In genomic region chr7:131633342-131633843, GRCh38 we compare ENCODE assay signal across 12 cellular contexts.
DNase-seq lines count a peak whose midpoint lies in the region; ATAC-seq, FAIRE-seq and TF ChIP-seq lines count a peak whose summit lies in the region.
"Had no signal": no experiment of that assay in that cellular context is flagged by ENCODE, and none has a peak within 500 bp of the region (broad histone marks: within the 10 kb centered on the region; RNA-seq: fewer than 3 reads in every experiment).

No MANE protein-coding gene starts in this region.

- no peak for TF ChIP-seq CTCF in right lobe of liver (IDR thresholded peaks at IDR 0.05)
- no peak for TF ChIP-seq CTCF in HepG2 (CRISPR knock-in tag; IDR thresholded peaks at IDR 0.05)
- TF ChIP-seq CTCF in mammary epithelial cell (conservative IDR thresholded peaks at IDR 0.05 in 1 of 2, IDR thresholded peaks at IDR 0.05 in 1 of 2; ENCODE audit: extremely low read depth in 1 of 2, insufficient read depth in 1 of 2, low read depth in 1 of 2, low read length in 2 of 2) = no peak

- no peaks in the 10 kb centered on the region for H3K9me3 ChIP-seq in right lobe of liver
- no peaks in the 10 kb centered on the region for H3K9me3 ChIP-seq in HepG2 (ENCODE audit: low read length)
- H3K9me3 ChIP-seq in mammary epithelial cell (replicated peaks; ENCODE audit: insufficient read depth, low read length) = no peaks in the 10 kb centered on the region
- H3K9me3 ChIP-seq: thyroid gland had no signal

- no peak overlapping the region for H2AFZ ChIP-seq in HepG2 (ENCODE audit: low read length)
- no peak overlapping the region for H2AFZ ChIP-seq in mammary epithelial cell (ENCODE audit: low read depth, low read length)

- FAIRE-seq in HepG2 (lab: Jason Lieb, UNC) = no peak

- H3K4me1 ChIP-seq in right lobe of liver (no peaks in the 10 kb centered on the region), HepG2 (ENCODE audit: insufficient read depth, low read length) (no peaks in the 10 kb centered on the region), mammary epithelial cell (ENCODE audit: insufficient read depth, low read length) (peaks cover 10% of the 10 kb centered on the region)

- H3K79me2 ChIP-seq in HepG2 (ENCODE audit: insufficient read depth, low read length) = no peaks in the 10 kb centered on the region
- no peaks in the 10 kb centered on the region for H3K79me2 ChIP-seq in mammary epithelial cell (ENCODE audit: insufficient read depth, low read length)

- CTCF ChIA-PET in HepG2 (lab: Yijun Ruan, JAX; ENCODE audit: low intra/inter-chr PET ratio, low total read pairs) = no interaction called here
- CTCF ChIA-PET in mammary epithelial cell (lab: Charles Lee; ENCODE audit: low non-redundant PET) = no interaction called here

- WGBS in right lobe of liver (ENCODE audit: insufficient coverage, low coverage, low lambda C conversion rate, missing lambda C conversion rate) = 35% methylated on average over 3 of the region's 7 CpGs
- WGBS in HepG2 (ENCODE audit: low lambda C conversion rate) = 13% methylated on average over 5 of the region's 7 CpGs
- 69% methylated on average over 7 of the region's 7 CpGs for WGBS in mammary epithelial cell (ENCODE audit: low coverage, missing lambda C conversion rate)

- TF ChIP-seq RAD21 in HepG2 (CRISPR knock-in tag; IDR thresholded peaks at IDR 0.05) = no peak

- no peak for DNase-seq in right lobe of liver
- DNase-seq in HepG2 (ENCODE audit: low spot score) = no peak
- peak; percentile 17 for DNase-seq in mammary epithelial cell
- peak; percentile 61 for DNase-seq in iris pigment epithelial cell (ENCODE audit: low read depth)
- DNase-seq in ACHN = no peak
- DNase-seq: activated CD8-positive, alpha-beta memory T cell treated with anti-CD3 and anti-CD28 coated beads, Interleukin-2, amount 50 U/mL, for 4 hours; caudate nucleus; NCI-H526; thyroid gland had no signal

- no peaks in the 10 kb centered on the region for H4K20me1 ChIP-seq in HepG2 (ENCODE audit: insufficient read depth, low read length)
- no peaks in the 10 kb centered on the region for H4K20me1 ChIP-seq in mammary epithelial cell (ENCODE audit: insufficient read depth, low read length)

- H3K4me2 ChIP-seq in HepG2 (ENCODE audit: low read depth, low read length) (no peak overlapping the region), mammary epithelial cell (ENCODE audit: insufficient read depth, low read depth, low read length) (no peak overlapping the region)

- no peak overlapping the region for H3K27ac ChIP-seq in right lobe of liver
- H3K27ac ChIP-seq in HepG2 (ENCODE audit: extremely low read length, insufficient read depth, low read length) = no peak overlapping the region
- H3K27ac ChIP-seq in mammary epithelial cell (ENCODE audit: insufficient read depth, low read depth, low read length) = no peak overlapping the region
- H3K27ac ChIP-seq: thyroid gland had no signal

- no TSS peak for BruUV-seq in HepG2 (replicated peaks; lab: Mats Ljungman, UMichigan)
- no TSS peak for BruUV-seq in mammary epithelial cell (replicated peaks; lab: Mats Ljungman, UMichigan)

- ATAC-seq in right lobe of liver = peak in 3 of 4 donors; percentile 35 to 47 (median 42)
- no peak for ATAC-seq in HepG2
- ATAC-seq in HG02588 (IDR thresholded peaks at IDR 0.05; ENCODE audit: unreplicated experiment) = no peak
- no peak for ATAC-seq in GM19328 (IDR thresholded peaks at IDR 0.05; ENCODE audit: unreplicated experiment)
- no peak for ATAC-seq in esophagus mucosa

- no peak for TF ChIP-seq POLR2A in right lobe of liver (IDR thresholded peaks at IDR 0.05)
- no peak for TF ChIP-seq POLR2A in HepG2 (IDR thresholded peaks at IDR 0.05; ENCODE audit: insufficient read depth in 1 of 2, low read depth in 2 of 2, low read length in 2 of 2)

- H3K27me3 ChIP-seq in right lobe of liver = no peaks in the 10 kb centered on the region
- peaks cover 2 to 32% of the 10 kb centered on the region in 2 experiments; a peak in 3 of 5 replicates for H3K27me3 ChIP-seq in HepG2 (ENCODE audit: control insufficient read depth in 1 of 2, insufficient read depth in 2 of 2, low read length in 2 of 2)
- H3K27me3 ChIP-seq in mammary epithelial cell (ENCODE audit: insufficient read depth, low read length) = no peaks in the 10 kb centered on the region
- H3K27me3 ChIP-seq: thyroid gland had no signal

- POLR2A ChIA-PET in HepG2 (lab: Yijun Ruan, JAX) = no interaction called here

- in situ Hi-C loops in HepG2 (cut with HindIII; ENCODE audit: extremely low pct_ligation_motif_present, low pct_unique_long_range_greater_than_20kb) = no loop called here
- in situ Hi-C loops in mammary epithelial cell (cut with MboI; ENCODE audit: low sequenced_read_pairs in 2 of 2) = no loop called here
- in situ Hi-C loops in ACHN (cut with HindIII; ENCODE audit: low pct_ligation_motif_present, low pct_unique_long_range_greater_than_20kb, low sequenced_read_pairs) = no loop called here

- H3K4me3 ChIP-seq in right lobe of liver (no peak overlapping the region), HepG2 (replicated peaks in 1 of 3; ENCODE audit: insufficient read depth in 1 of 3, low read depth in 2 of 3, low read length in 3 of 3) (no peak overlapping the region), mammary epithelial cell (replicated peaks in 1 of 3; ENCODE audit: insufficient read depth in 1 of 3, low read depth in 2 of 3, low read length in 3 of 3) (no peak overlapping the region)
- H3K4me3 ChIP-seq: thyroid gland had no signal

- H3K9ac ChIP-seq in HepG2 (ENCODE audit: insufficient read depth, low read depth, low read length) (no peak overlapping the region), mammary epithelial cell (ENCODE audit: insufficient read depth, low read length) (no peak overlapping the region)

- dilution Hi-C loops in mammary epithelial cell (cut with HindIII; ENCODE audit: low sequenced_read_pairs) = no loop called here

- no peak for TF ChIP-seq EP300 in HepG2 (IDR thresholded peaks at IDR 0.05; ENCODE audit: low read depth in 2 of 2, low read length in 2 of 2)
- no peak for TF ChIP-seq EP300 in HepG2 (CRISPR knock-in tag; IDR thresholded peaks at IDR 0.05; ENCODE audit: borderline replicate concordance)

- intact Hi-C loops in right lobe of liver (cut with DNase I) (no loop called here), HepG2 (cut with micrococcal nuclease; ENCODE audit: unreplicated experiment) (no loop called here), mammary epithelial cell (cut with micrococcal nuclease) (no loop called here)

- H3K36me3 ChIP-seq in right lobe of liver = no peaks in the 10 kb centered on the region
- H3K36me3 ChIP-seq in HepG2 (replicated peaks in 1 of 2; ENCODE audit: control insufficient read depth in 1 of 2, insufficient read depth in 2 of 2, low read length in 2 of 2) = no peaks in the 10 kb centered on the region
- no peaks in the 10 kb centered on the region for H3K36me3 ChIP-seq in mammary epithelial cell (ENCODE audit: insufficient read depth, low read length)
- H3K36me3 ChIP-seq: thyroid gland had no signal

TF ChIP-seq in HepG2, 621 proteins besides CTCF, POLR2A, EP300 and RAD21:
- no peak for TF ChIP-seq NR2F2 (IDR thresholded peaks at IDR 0.05; ENCODE audit: borderline replicate concordance, low read depth)
- no peak for TF ChIP-seq REST (IDR thresholded peaks at IDR 0.05; ENCODE audit: borderline replicate concordance in 1 of 2, low read depth in 1 of 2, low read length in 2 of 2)
- no peak for TF ChIP-seq ATF1 (CRISPR knock-in tag; IDR thresholded peaks at IDR 0.05)
- no peak for TF ChIP-seq GTF2F1 (IDR thresholded peaks at IDR 0.05; ENCODE audit: low read length)
- no peak for TF ChIP-seq MZF1 (CRISPR knock-in tag; IDR thresholded peaks at IDR 0.05; ENCODE audit: borderline replicate concordance)
- TF ChIP-seq ZBTB49 (CRISPR knock-in tag; IDR thresholded peaks at IDR 0.05; ENCODE audit: borderline replicate concordance) = no peak
TF ChIP-seq in HepG2: peak in this region for 0.

Comparison
In these comparisons a context has a peak if more than half of its experiments do, and no peak if none do; other contexts are left out.
1. ATAC-seq: peak in right lobe of liver (3 of 4); none in HepG2 (single experiment), HG02588 (single experiment), GM19328 (single experiment) and esophagus mucosa (single experiment).
2. DNase-seq: peak in mammary epithelial cell (single experiment) and iris pigment epithelial cell (single experiment); none in right lobe of liver (0 of 3), HepG2 (single experiment) and ACHN (single experiment).